In genomic region chr12:61991663-61992062, GRCh38 we compare ENCODE assay signal across 19 cellular contexts.
DNase-seq lines count a peak whose midpoint lies in the region; TF ChIP-seq lines count a peak whose summit lies in the region.
"Had no signal": no experiment of that assay in that cellular context is flagged by ENCODE, and none has a peak within 500 bp of the region (broad histone marks: within the 10 kb centered on the region; RNA-seq: fewer than 3 reads in every experiment).

No MANE protein-coding gene starts in this region.

- no peak overlapping the region for H3K4me2 ChIP-seq in smooth muscle cell
- H3K4me2 ChIP-seq: BLaER1 had no signal

- 5 to 13% (median 8%) methylated on average over 3 of the region's 3 CpGs for WGBS in spleen, 5 donors
- 84% methylated on average over 3 of the region's 3 CpGs for WGBS in smooth muscle cell (ENCODE audit: low lambda C conversion rate)

- H2AFZ ChIP-seq in smooth muscle cell (ENCODE audit: low read depth), result no peak overlapping the region

- no peak for TF ChIP-seq POLR2A in spleen (IDR thresholded peaks at IDR 0.05)

- H4K20me1 ChIP-seq in smooth muscle cell (ENCODE audit: low read depth), result no peaks in the 10 kb centered on the region
- H4K20me1 ChIP-seq: BLaER1 had no signal

- H3K9ac ChIP-seq in smooth muscle cell (ENCODE audit: low read depth), result no peak overlapping the region
- H3K9ac ChIP-seq: BLaER1 had no signal

- H3K79me2 ChIP-seq in smooth muscle cell (ENCODE audit: low read depth), result no peaks in the 10 kb centered on the region

- peak overlapping the region in 7 of 8 donors; percentile 16 to 73 (median 52) for H3K27ac ChIP-seq in spleen
- H3K27ac ChIP-seq in smooth muscle cell (ENCODE audit: low read depth), result no peak overlapping the region
- H3K27ac ChIP-seq: BLaER1 had no signal

- peaks cover 0 to 50% (median 10%) of the 10 kb centered on the region in 6 donors for H3K4me1 ChIP-seq in spleen
- no peaks in the 10 kb centered on the region for H3K4me1 ChIP-seq in smooth muscle cell (ENCODE audit: low read depth)
- H3K4me1 ChIP-seq: BLaER1 had no signal

- DNase-seq in GM12865 (ENCODE audit: low read depth) (peak; percentile 18), MV-4-11 (lab: John Stamatoyannopoulos, UW) (peak; percentile 64), RPMI8226 (peak; percentile 25), spleen (no peak), smooth muscle cell (lab: John Stamatoyannopoulos, UW; ENCODE audit: unreplicated experiment) (no peak), anterior cingulate cortex (lab: John Stamatoyannopoulos, UW) (no peak)
- DNase-seq in effector CD8-positive, alpha-beta T cell (lab: John Stamatoyannopoulos, UW), result no peak
- DNase-seq: Calu3; CD8-positive, alpha-beta memory T cell; GOT3; HCEC 1CT; KG1; NCI-H1092; NCI-H1436; NCI-H187 treated with DMSO at 0.1 percent for 48 hours; NCI-H2107; NCI-H510A; NCI-H748 treated with DMSO at 0.1 percent for 48 hours had no signal

- intact Hi-C loops in spleen (cut with DNase I; ENCODE audit: low total_unique reads), result no loop called here

- H3K36me3 ChIP-seq in spleen, result no peaks in the 10 kb centered on the region
- no peaks in the 10 kb centered on the region for H3K36me3 ChIP-seq in smooth muscle cell (ENCODE audit: low read depth)
- H3K36me3 ChIP-seq: BLaER1 had no signal

- H3K4me3 ChIP-seq in GM12865 (ENCODE audit: low read depth, low read length) (no peak overlapping the region), spleen (no peak overlapping the region), smooth muscle cell (no peak overlapping the region)
- H3K4me3 ChIP-seq: BLaER1 had no signal

- H3F3A ChIP-seq in smooth muscle cell (ENCODE audit: low read depth), result no peaks in the 10 kb centered on the region

- no peak for TF ChIP-seq CTCF in GM12865 (IDR thresholded peaks at IDR 0.05; ENCODE audit: insufficient read depth, low read depth, low read length, missing control alignments)
- TF ChIP-seq CTCF in spleen (IDR thresholded peaks at IDR 0.05 in 8 of 11, conservative IDR thresholded peaks at IDR 0.05 in 3 of 11), result no peak
- TF ChIP-seq CTCF in smooth muscle cell (IDR thresholded peaks at IDR 0.05; ENCODE audit: borderline replicate concordance, insufficient read depth, poor library complexity, severe bottlenecking), result no peak

- H3K9me3 ChIP-seq in spleen (no peaks in the 10 kb centered on the region), smooth muscle cell (replicated peaks; ENCODE audit: low read depth) (no peaks in the 10 kb centered on the region)
- H3K9me3 ChIP-seq: BLaER1 had no signal

- H3K27me3 ChIP-seq in spleen (replicated peaks in 1 of 7), result no peaks in the 10 kb centered on the region
- peaks cover 21% of the 10 kb centered on the region for H3K27me3 ChIP-seq in smooth muscle cell (ENCODE audit: low read depth)
- H3K27me3 ChIP-seq: BLaER1 had no signal

Comparison
In these comparisons a context has a peak if more than half of its experiments do, and no peak if none do; other contexts are left out.
1. DNase-seq: peak in GM12865 (single experiment), MV-4-11 (single experiment) and RPMI8226 (single experiment); none in spleen (single experiment), smooth muscle cell (single experiment), anterior cingulate cortex (0 of 58) and effector CD8-positive, alpha-beta T cell (single experiment).